In genomic region chr19:14082675-14082960, GRCh38 we compare ENCODE assay signal across 11 cellular contexts. TPM values are rescaled to one million over a fixed set of nuclear protein-coding genes. Genes with fewer than 3 reads are reported as not detected.
DNase-seq lines count a peak whose midpoint lies in the region; ATAC-seq and TF ChIP-seq lines count a peak whose summit lies in the region.
"Had no signal": no experiment of that assay in that cellular context is flagged by ENCODE, and none has a peak within 500 bp of the region (broad histone marks: within the 10 kb centered on the region; RNA-seq: fewer than 3 reads in every experiment).

No MANE protein-coding gene starts in this region.

- H3K9me3 ChIP-seq in vagina = no peaks in the 10 kb centered on the region
- H3K9me3 ChIP-seq: tibial nerve had no signal

- no peak overlapping the region for H3K27ac Mint-ChIP-seq in stimulated activated naive CD8-positive, alpha-beta T cell treated with anti-CD3 and anti-CD28 coated beads, Interleukin-15, Interleukin-2, amounts not matched to agents 100 ng/mL and 50 ng/mL, for 24 hours
- H3K27ac Mint-ChIP-seq in brain (peak overlapping the region in 4 of 5 experiments; percentile 74 to 98 (median 94)), naive B cell (peak overlapping the region in 2 of 6 donors; percentile 72 to 88)

- H3K9me3 Mint-ChIP-seq in stimulated activated naive CD8-positive, alpha-beta T cell treated with anti-CD3 and anti-CD28 coated beads, Interleukin-15, Interleukin-2, amounts not matched to agents 100 ng/mL and 50 ng/mL, for 24 hours = no peaks in the 10 kb centered on the region
- H3K9me3 Mint-ChIP-seq in brain (peaks cover 0 to 5% (median 0%) of the 10 kb centered on the region in 5 experiments), naive B cell (no peaks in the 10 kb centered on the region)

- TF ChIP-seq POLR2A in vagina (IDR thresholded peaks at IDR 0.05) = no peak

- no peaks in the 10 kb centered on the region for H3K27me3 Mint-ChIP-seq in stimulated activated naive CD8-positive, alpha-beta T cell treated with anti-CD3 and anti-CD28 coated beads, Interleukin-15, Interleukin-2, amounts not matched to agents 100 ng/mL and 50 ng/mL, for 24 hours
- peaks cover 4% of the 10 kb centered on the region for H3K27me3 Mint-ChIP-seq in brain
- no peaks in the 10 kb centered on the region for H3K27me3 Mint-ChIP-seq in naive B cell

- peak overlapping the region; percentile 89 for H3K4me3 Mint-ChIP-seq in stimulated activated naive CD8-positive, alpha-beta T cell treated with anti-CD3 and anti-CD28 coated beads, Interleukin-15, Interleukin-2, amounts not matched to agents 100 ng/mL and 50 ng/mL, for 24 hours
- peak overlapping the region; percentile 89 to 95 (median 94) for H3K4me3 Mint-ChIP-seq in brain
- H3K4me3 Mint-ChIP-seq in naive B cell = peak overlapping the region in 7 of 8 donors; percentile 72 to 97 (median 90)

- H3K4me1 Mint-ChIP-seq in stimulated activated naive CD8-positive, alpha-beta T cell treated with anti-CD3 and anti-CD28 coated beads, Interleukin-15, Interleukin-2, amounts not matched to agents 100 ng/mL and 50 ng/mL, for 24 hours (ENCODE audit: low read depth) = peaks cover 11% of the 10 kb centered on the region
- H3K4me1 Mint-ChIP-seq in brain (peaks cover 28% of the 10 kb centered on the region), naive B cell (peaks cover 0 to 23% (median 0%) of the 10 kb centered on the region in 3 donors)

- H3K36me3 Mint-ChIP-seq in stimulated activated naive CD8-positive, alpha-beta T cell treated with anti-CD3 and anti-CD28 coated beads, Interleukin-15, Interleukin-2, amounts not matched to agents 100 ng/mL and 50 ng/mL, for 24 hours (ENCODE audit: low read depth) = no peaks in the 10 kb centered on the region
- H3K36me3 Mint-ChIP-seq in brain = no peaks in the 10 kb centered on the region
- H3K36me3 Mint-ChIP-seq in naive B cell = no peaks in the 10 kb centered on the region

- TF ChIP-seq CTCF in brain (conservative IDR thresholded peaks at IDR 0.05) (no peak), vagina (IDR thresholded peaks at IDR 0.05) (no peak)

- peak overlapping the region in 1 of 2 donors; percentile 79 for H3K4me3 ChIP-seq in vagina

- no peak for DNase-seq in stimulated activated naive CD8-positive, alpha-beta T cell treated with anti-CD3 and anti-CD28 coated beads, Interleukin-15, Interleukin-2, amounts not matched to agents 100 U/mL and 50 U/mL, for 24 hours
- DNase-seq in naive B cell = no peak
- no peak for DNase-seq in vagina (ENCODE audit: extremely low spot score in 2 of 2)
- no peak for DNase-seq in NCI-H146 treated with DMSO at 0.1 percent for 48 hours (lab: John Stamatoyannopoulos, UW; ENCODE audit: unreplicated experiment)
- DNase-seq: activated gamma-delta T cell, T1000 had no signal

- peak overlapping the region; percentile 92 for H3K27ac ChIP-seq in vagina

- no peak for ATAC-seq in stimulated activated naive CD8-positive, alpha-beta T cell treated with anti-CD3 and anti-CD28 coated beads, Interleukin-15, Interleukin-2, amounts not matched to agents 100 U/mL and 50 U/mL, for 24 hours
- ATAC-seq in naive B cell (ENCODE audit: low read depth in 2 of 2) (no peak), GM21526 (IDR thresholded peaks at IDR 0.05; ENCODE audit: low FRiP score, unreplicated experiment) (no peak), HG03342 (IDR thresholded peaks at IDR 0.05; ENCODE audit: unreplicated experiment) (no peak)

- intact Hi-C loops in vagina (cut with DNase I) = loop anchor here (5.0 kb wide), 1 partner anchor 35 kb away; the partner anchor contains the start of gene PRKACA

- H3K27me3 ChIP-seq in vagina = no peaks in the 10 kb centered on the region
- H3K27me3 ChIP-seq: tibial nerve had no signal

- no peaks in the 10 kb centered on the region for H3K36me3 ChIP-seq in vagina

- peaks cover 25% of the 10 kb centered on the region for H3K4me1 ChIP-seq in vagina

RNA-seq across cellular contexts. Expression of gene C19orf67, which starts 3.0 kb away (rescaled TPM):
- polyA plus RNA-seq in brain (ENCODE audit: insufficient read depth, low read depth, low replicate concordance) = not detected
- not detected for polyA plus RNA-seq in naive B cell (ENCODE audit: low read depth in 6 of 6)
- total RNA-seq in vagina = not detected
- total RNA-seq: tibial nerve had no signal

RNA-seq across cellular contexts. Expression of gene SAMD1, which starts 7.9 kb away (rescaled TPM):
- polyA plus RNA-seq in brain (ENCODE audit: insufficient read depth, low read depth, low replicate concordance) (168 TPM), naive B cell (ENCODE audit: low read depth in 6 of 6) (1 to 10 TPM in 5 of 6 donors, under 1 TPM in 1; 0.52 to 2.1 (median 1.2) TPM)
- 6.9 TPM for total RNA-seq in vagina

RNA-seq across cellular contexts. Expression of gene MISP3, which starts 10.0 kb away (rescaled TPM):
- polyA plus RNA-seq in brain (ENCODE audit: insufficient read depth, low read depth, low replicate concordance) (22.6 TPM), naive B cell (ENCODE audit: low read depth in 6 of 6) (under 1 TPM in 3 of 6 donors, not detected in 3; 0.16 to 0.53 (median 0.20) TPM)
- total RNA-seq in vagina = 2.7 TPM

RNA-seq across cellular contexts. Expression of gene PALM3, which starts 20.7 kb away (rescaled TPM):
- 1.9 TPM for polyA plus RNA-seq in brain (ENCODE audit: insufficient read depth, low read depth, low replicate concordance)
- polyA plus RNA-seq in naive B cell (ENCODE audit: low read depth in 6 of 6) = not detected
- total RNA-seq in vagina = 0.98 TPM

RNA-seq across cellular contexts. Expression of gene PRKACA, which starts 34.9 kb away (rescaled TPM):
- polyA plus RNA-seq in brain (ENCODE audit: insufficient read depth, low read depth, low replicate concordance) (235 TPM), naive B cell (ENCODE audit: low read depth in 6 of 6) (1 to 10 TPM in 3 of 6 donors, under 1 TPM in 2, not detected in 1; 0.60 to 3.1 (median 1.2) TPM)
- 28.0 TPM for total RNA-seq in vagina

Comparison
In these comparisons a context has a peak if more than half of its experiments do, and no peak if none do; other contexts are left out.
1. RNA of gene SAMD1, which starts 7.9 kb away (polyA plus RNA-seq): 168 TPM in brain (single experiment); 0.52 to 2.1 TPM in naive B cell; every median in the first group is over 10 times any median in the second.
2. RNA of gene MISP3, which starts 10.0 kb away (polyA plus RNA-seq): 22.6 TPM in brain (single experiment); 0.16 to 0.53 TPM in naive B cell; every median in the first group is over 10 times any median in the second.
3. Peak in every context shown above with its lines, with median percentiles within 50 percentile points of each other: H3K4me3 Mint-ChIP-seq.